1 cellular context compared by ENCODE assay signal in the genomic region with DNA sequence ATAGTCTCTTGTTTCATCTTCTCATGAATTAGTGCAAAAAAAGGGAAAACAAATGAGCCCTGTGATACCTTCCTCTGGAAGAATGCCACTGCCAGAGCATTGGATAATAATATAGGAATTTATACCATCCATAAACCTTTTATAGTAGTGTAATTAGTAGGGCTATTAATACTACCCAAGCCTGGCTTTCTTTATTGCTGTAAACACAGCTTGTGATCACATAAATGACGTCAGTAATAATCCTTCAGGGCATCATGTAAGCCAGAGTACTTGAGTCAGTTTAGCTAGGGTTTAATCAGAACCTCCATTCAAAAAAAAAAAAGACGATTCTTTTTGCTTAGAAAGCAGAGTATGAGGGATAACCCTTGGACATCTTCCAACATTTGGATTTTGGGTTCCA.
A peak's percentile ranks its signal among the peaks of the same experiment; 100 is the strongest.
TF ChIP-seq lines count a peak whose summit lies in the region.

No MANE protein-coding gene starts in this region.

TF ChIP-seq in HEK293, 187 proteins besides CTCF, POLR2A, EP300 and RAD21 (continued from another document):
- TF ChIP-seq, protein P1, sequence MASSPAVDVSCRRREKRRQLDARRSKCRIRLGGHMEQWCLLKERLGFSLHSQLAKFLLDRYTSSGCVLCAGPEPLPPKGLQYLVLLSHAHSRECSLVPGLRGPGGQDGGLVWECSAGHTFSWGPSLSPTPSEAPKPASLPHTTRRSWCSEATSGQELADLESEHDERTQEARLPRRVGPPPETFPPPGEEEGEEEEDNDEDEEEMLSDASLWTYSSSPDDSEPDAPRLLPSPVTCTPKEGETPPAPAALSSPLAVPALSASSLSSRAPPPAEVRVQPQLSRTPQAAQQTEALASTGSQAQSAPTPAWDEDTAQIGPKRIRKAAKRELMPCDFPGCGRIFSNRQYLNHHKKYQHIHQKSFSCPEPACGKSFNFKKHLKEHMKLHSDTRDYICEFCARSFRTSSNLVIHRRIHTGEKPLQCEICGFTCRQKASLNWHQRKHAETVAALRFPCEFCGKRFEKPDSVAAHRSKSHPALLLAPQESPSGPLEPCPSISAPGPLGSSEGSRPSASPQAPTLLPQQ (tag by site-specific recombination; IDR thresholded peaks at IDR 0.05) = 0 out of 2 replicates have a peak, but pooled peaks have one; percentile 37
- TF ChIP-seq ZNF155 (tag by site-specific recombination; IDR thresholded peaks at IDR 0.05) (no peak), ZNF560 (tag by site-specific recombination; IDR thresholded peaks at IDR 0.05; ENCODE audit: borderline replicate concordance) (no peak), ZNF660 (tag by site-specific recombination; IDR thresholded peaks at IDR 0.05) (0 out of 2 replicates have a peak, but pooled peaks have one; percentile 50), ZBTB1 (tag by site-specific recombination; IDR thresholded peaks at IDR 0.05) (no peak), ZNF302 (tag by site-specific recombination; IDR thresholded peaks at IDR 0.05; ENCODE audit: low read depth) (no peak), ZNF223 (tag by site-specific recombination; IDR thresholded peaks at IDR 0.05) (no peak), GLI2 (tag by site-specific recombination; IDR thresholded peaks at IDR 0.05; ENCODE audit: borderline replicate concordance, low read depth) (peak; percentile 29; the same call in 1 of the 2 replicates), ZNF175 (tag by site-specific recombination; IDR thresholded peaks at IDR 0.05) (no peak), SCRT1 (tag by site-specific recombination; IDR thresholded peaks at IDR 0.05; ENCODE audit: borderline replicate concordance) (no peak), SCRT2 (tag by site-specific recombination; IDR thresholded peaks at IDR 0.05) (no peak), ZNF184 (tag by site-specific recombination; IDR thresholded peaks at IDR 0.05) (peak; percentile 54), ZNF433 (tag by site-specific recombination; IDR thresholded peaks at IDR 0.05; ENCODE audit: low read depth) (no peak), BCL11B (tag by site-specific recombination; IDR thresholded peaks at IDR 0.05; ENCODE audit: low read depth) (peak; percentile 90), ZNF792 (tag by site-specific recombination; IDR thresholded peaks at IDR 0.05) (no peak), ZNF514 (tag by site-specific recombination; IDR thresholded peaks at IDR 0.05) (no peak), HOXA7 (CRISPR knock-in tag; IDR thresholded peaks at IDR 0.05; ENCODE audit: borderline replicate concordance) (no peak), BCL11A (tag by site-specific recombination; IDR thresholded peaks at IDR 0.05; ENCODE audit: low read depth) (0 out of 2 replicates have a peak, but pooled peaks have one; percentile 54), TRIM28 (IDR thresholded peaks at IDR 0.05; ENCODE audit: borderline replicate concordance, low read length) (no peak), KLF1 (tag by site-specific recombination; IDR thresholded peaks at IDR 0.05) (no peak), ZBTB7A (tag by site-specific recombination; IDR thresholded peaks at IDR 0.05; ENCODE audit: low read depth) (peak; percentile 40; the same call in 1 of the 2 replicates), ZNF624 (tag by site-specific recombination; IDR thresholded peaks at IDR 0.05) (no peak), ZNF544 (tag by site-specific recombination; IDR thresholded peaks at IDR 0.05) (no peak), ZNF664 (tag by site-specific recombination; IDR thresholded peaks at IDR 0.05) (no peak), SP3 (tag by site-specific recombination; IDR thresholded peaks at IDR 0.05) (no peak), ZNF76 (tag by site-specific recombination; IDR thresholded peaks at IDR 0.05; ENCODE audit: borderline replicate concordance, low read depth) (no peak), ZNF843 (tag by site-specific recombination; IDR thresholded peaks at IDR 0.05) (peak; percentile 88), ZNF23 (tag by site-specific recombination; IDR thresholded peaks at IDR 0.05; ENCODE audit: borderline replicate concordance) (no peak), HOXD13 (CRISPR knock-in tag; IDR thresholded peaks at IDR 0.05; ENCODE audit: borderline replicate concordance) (0 out of 2 replicates have a peak, but pooled peaks have one; percentile 76), GLIS2 (tag by site-specific recombination; IDR thresholded peaks at IDR 0.05) (no peak), ZNF404 (tag by site-specific recombination; IDR thresholded peaks at IDR 0.05) (no peak), ZNF747 (tag by site-specific recombination; IDR thresholded peaks at IDR 0.05) (no peak), ZNF248 (tag by site-specific recombination; IDR thresholded peaks at IDR 0.05) (no peak), ZNF626 (tag by site-specific recombination; IDR thresholded peaks at IDR 0.05) (no peak), ZNF133 (tag by site-specific recombination; IDR thresholded peaks at IDR 0.05) (no peak), ZNF521 (tag by site-specific recombination; IDR thresholded peaks at IDR 0.05) (no peak), ZNF132 (tag by site-specific recombination; IDR thresholded peaks at IDR 0.05; ENCODE audit: borderline replicate concordance) (no peak), SP2 (tag by site-specific recombination; IDR thresholded peaks at IDR 0.05) (no peak)
- TF ChIP-seq, protein P2, sequence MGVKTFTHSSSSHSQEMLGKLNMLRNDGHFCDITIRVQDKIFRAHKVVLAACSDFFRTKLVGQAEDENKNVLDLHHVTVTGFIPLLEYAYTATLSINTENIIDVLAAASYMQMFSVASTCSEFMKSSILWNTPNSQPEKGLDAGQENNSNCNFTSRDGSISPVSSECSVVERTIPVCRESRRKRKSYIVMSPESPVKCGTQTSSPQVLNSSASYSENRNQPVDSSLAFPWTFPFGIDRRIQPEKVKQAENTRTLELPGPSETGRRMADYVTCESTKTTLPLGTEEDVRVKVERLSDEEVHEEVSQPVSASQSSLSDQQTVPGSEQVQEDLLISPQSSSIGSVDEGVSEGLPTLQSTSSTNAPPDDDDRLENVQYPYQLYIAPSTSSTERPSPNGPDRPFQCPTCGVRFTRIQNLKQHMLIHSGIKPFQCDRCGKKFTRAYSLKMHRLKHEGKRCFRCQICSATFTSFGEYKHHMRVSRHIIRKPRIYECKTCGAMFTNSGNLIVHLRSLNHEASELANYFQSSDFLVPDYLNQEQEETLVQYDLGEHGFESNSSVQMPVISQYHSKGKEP (tag by site-specific recombination; IDR thresholded peaks at IDR 0.05) = no peak
- TF ChIP-seq, protein P3, sequence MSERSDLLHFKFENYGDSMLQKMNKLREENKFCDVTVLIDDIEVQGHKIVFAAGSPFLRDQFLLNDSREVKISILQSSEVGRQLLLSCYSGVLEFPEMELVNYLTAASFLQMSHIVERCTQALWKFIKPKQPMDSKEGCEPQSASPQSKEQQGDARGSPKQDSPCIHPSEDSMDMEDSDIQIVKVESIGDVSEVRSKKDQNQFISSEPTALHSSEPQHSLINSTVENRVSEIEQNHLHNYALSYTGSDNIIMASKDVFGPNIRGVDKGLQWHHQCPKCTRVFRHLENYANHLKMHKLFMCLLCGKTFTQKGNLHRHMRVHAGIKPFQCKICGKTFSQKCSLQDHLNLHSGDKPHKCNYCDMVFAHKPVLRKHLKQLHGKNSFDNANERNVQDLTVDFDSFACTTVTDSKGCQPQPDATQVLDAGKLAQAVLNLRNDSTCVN (tag by site-specific recombination; optimal IDR thresholded peaks at IDR 0.05) = no peak
- TF ChIP-seq, protein P4, sequence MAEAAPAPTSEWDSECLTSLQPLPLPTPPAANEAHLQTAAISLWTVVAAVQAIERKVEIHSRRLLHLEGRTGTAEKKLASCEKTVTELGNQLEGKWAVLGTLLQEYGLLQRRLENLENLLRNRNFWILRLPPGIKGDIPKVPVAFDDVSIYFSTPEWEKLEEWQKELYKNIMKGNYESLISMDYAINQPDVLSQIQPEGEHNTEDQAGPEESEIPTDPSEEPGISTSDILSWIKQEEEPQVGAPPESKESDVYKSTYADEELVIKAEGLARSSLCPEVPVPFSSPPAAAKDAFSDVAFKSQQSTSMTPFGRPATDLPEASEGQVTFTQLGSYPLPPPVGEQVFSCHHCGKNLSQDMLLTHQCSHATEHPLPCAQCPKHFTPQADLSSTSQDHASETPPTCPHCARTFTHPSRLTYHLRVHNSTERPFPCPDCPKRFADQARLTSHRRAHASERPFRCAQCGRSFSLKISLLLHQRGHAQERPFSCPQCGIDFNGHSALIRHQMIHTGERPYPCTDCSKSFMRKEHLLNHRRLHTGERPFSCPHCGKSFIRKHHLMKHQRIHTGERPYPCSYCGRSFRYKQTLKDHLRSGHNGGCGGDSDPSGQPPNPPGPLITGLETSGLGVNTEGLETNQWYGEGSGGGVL (tag by site-specific recombination; IDR thresholded peaks at IDR 0.05) = no peak
- TF ChIP-seq, protein P5, sequence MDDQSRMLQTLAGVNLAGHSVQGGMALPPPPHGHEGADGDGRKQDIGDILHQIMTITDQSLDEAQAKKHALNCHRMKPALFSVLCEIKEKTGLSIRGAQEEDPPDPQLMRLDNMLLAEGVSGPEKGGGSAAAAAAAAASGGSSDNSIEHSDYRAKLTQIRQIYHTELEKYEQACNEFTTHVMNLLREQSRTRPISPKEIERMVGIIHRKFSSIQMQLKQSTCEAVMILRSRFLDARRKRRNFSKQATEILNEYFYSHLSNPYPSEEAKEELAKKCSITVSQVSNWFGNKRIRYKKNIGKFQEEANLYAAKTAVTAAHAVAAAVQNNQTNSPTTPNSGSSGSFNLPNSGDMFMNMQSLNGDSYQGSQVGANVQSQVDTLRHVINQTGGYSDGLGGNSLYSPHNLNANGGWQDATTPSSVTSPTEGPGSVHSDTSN (CRISPR knock-in tag; IDR thresholded peaks at IDR 0.05) = no peak
- TF ChIP-seq, protein P6, sequence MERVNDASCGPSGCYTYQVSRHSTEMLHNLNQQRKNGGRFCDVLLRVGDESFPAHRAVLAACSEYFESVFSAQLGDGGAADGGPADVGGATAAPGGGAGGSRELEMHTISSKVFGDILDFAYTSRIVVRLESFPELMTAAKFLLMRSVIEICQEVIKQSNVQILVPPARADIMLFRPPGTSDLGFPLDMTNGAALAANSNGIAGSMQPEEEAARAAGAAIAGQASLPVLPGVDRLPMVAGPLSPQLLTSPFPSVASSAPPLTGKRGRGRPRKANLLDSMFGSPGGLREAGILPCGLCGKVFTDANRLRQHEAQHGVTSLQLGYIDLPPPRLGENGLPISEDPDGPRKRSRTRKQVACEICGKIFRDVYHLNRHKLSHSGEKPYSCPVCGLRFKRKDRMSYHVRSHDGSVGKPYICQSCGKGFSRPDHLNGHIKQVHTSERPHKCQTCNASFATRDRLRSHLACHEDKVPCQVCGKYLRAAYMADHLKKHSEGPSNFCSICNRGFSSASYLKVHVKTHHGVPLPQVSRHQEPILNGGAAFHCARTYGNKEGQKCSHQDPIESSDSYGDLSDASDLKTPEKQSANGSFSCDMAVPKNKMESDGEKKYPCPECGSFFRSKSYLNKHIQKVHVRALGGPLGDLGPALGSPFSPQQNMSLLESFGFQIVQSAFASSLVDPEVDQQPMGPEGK (tag by site-specific recombination; IDR thresholded peaks at IDR 0.05) = no peak
- TF ChIP-seq, protein P7, sequence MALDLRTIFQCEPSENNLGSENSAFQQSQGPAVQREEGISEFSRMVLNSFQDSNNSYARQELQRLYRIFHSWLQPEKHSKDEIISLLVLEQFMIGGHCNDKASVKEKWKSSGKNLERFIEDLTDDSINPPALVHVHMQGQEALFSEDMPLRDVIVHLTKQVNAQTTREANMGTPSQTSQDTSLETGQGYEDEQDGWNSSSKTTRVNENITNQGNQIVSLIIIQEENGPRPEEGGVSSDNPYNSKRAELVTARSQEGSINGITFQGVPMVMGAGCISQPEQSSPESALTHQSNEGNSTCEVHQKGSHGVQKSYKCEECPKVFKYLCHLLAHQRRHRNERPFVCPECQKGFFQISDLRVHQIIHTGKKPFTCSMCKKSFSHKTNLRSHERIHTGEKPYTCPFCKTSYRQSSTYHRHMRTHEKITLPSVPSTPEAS (tag by site-specific recombination; IDR thresholded peaks at IDR 0.05) = no peak
- TF ChIP-seq, protein P8, sequence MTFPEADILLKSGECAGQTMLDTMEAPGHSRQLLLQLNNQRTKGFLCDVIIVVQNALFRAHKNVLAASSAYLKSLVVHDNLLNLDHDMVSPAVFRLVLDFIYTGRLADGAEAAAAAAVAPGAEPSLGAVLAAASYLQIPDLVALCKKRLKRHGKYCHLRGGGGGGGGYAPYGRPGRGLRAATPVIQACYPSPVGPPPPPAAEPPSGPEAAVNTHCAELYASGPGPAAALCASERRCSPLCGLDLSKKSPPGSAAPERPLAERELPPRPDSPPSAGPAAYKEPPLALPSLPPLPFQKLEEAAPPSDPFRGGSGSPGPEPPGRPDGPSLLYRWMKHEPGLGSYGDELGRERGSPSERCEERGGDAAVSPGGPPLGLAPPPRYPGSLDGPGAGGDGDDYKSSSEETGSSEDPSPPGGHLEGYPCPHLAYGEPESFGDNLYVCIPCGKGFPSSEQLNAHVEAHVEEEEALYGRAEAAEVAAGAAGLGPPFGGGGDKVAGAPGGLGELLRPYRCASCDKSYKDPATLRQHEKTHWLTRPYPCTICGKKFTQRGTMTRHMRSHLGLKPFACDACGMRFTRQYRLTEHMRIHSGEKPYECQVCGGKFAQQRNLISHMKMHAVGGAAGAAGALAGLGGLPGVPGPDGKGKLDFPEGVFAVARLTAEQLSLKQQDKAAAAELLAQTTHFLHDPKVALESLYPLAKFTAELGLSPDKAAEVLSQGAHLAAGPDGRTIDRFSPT (tag by site-specific recombination; IDR thresholded peaks at IDR 0.05) = no peak
- TF ChIP-seq, protein P9, sequence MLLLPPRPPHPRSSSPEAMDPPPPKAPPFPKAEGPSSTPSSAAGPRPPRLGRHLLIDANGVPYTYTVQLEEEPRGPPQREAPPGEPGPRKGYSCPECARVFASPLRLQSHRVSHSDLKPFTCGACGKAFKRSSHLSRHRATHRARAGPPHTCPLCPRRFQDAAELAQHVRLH (tag by site-specific recombination; IDR thresholded peaks at IDR 0.05) = 0 out of 2 replicates have a peak, but pooled peaks have one; percentile 47
